Comparison of ENCODE assay signal across 17 cellular contexts in genomic region chr18:36811955-36812354, GRCh38. TPM values are rescaled to one million over a fixed set of nuclear protein-coding genes. Genes with fewer than 3 reads are reported as not detected.
DNase-seq lines count a peak whose midpoint lies in the region; ATAC-seq and TF ChIP-seq lines count a peak whose summit lies in the region.
"Had no signal": no experiment of that assay in that cellular context is flagged by ENCODE, and none has a peak within 500 bp of the region (broad histone marks: within the 10 kb centered on the region; RNA-seq: fewer than 3 reads in every experiment).

No MANE protein-coding gene starts in this region.

- peaks cover 0 to 30% (median 8%) of the 10 kb centered on the region in 3 donors for H3K4me1 ChIP-seq in gastroesophageal sphincter
- H3K4me1 ChIP-seq in subcutaneous abdominal adipose tissue (ENCODE audit: control insufficient read depth in 5 of 5, insufficient read depth in 5 of 5, low read length in 5 of 5): peaks cover 0 to 38% (median 30%) of the 10 kb centered on the region in 5 donors
- H3K4me1 ChIP-seq: Caco-2 had no signal

- DNase-seq in EH (ENCODE audit: low read depth) (peak; percentile 30), cardiac fibroblast (ENCODE audit: low read depth in 2 of 2) (peak; percentile 2 to 19), foreskin melanocyte (no peak), amniotic stem cell (lab: John Stamatoyannopoulos, UW) (no peak), SK-N-DZ (ENCODE audit: low spot score) (no peak)
- no peak for DNase-seq in activated T-cell treated with anti-CD3 and anti-CD28 coated beads, Interleukin-2, amount 50 U/mL, for 1 hour
- DNase-seq: Caco-2; CD4-positive, CD25-positive, alpha-beta regulatory T cell; NCI-H1417; NCI-H187 treated with DMSO at 0.1 percent for 48 hours; NCI-H526 treated with DMSO at 0.1 percent for 48 hours; NK-92 treated with Interleukin-12 subunit alpha and Interleukin-12 subunit beta, amount 100 ng/mL, for 24 hours; SIG-M5 had no signal

- H3K36me3 ChIP-seq in gastroesophageal sphincter (peaks cover 0 to 55% of the 10 kb centered on the region in 2 donors), subcutaneous abdominal adipose tissue (ENCODE audit: control insufficient read depth in 5 of 5, insufficient read depth in 5 of 5, low read length in 5 of 5) (peaks cover 0 to 21% (median 17%) of the 10 kb centered on the region in 5 donors)

- no peak overlapping the region for H3K4me3 ChIP-seq in cardiac fibroblast (replicated peaks in 1 of 2; ENCODE audit: low read depth in 2 of 2, low read length in 2 of 2)
- H3K4me3 ChIP-seq in gastroesophageal sphincter: no peak overlapping the region
- no peak overlapping the region for H3K4me3 ChIP-seq in subcutaneous abdominal adipose tissue (ENCODE audit: low read depth in 1 of 5, low read length in 5 of 5)

- no peak for TF ChIP-seq POLR2A in gastroesophageal sphincter (IDR thresholded peaks at IDR 0.05)

- no peaks in the 10 kb centered on the region for H3K9me3 ChIP-seq in gastroesophageal sphincter
- no peaks in the 10 kb centered on the region for H3K9me3 ChIP-seq in subcutaneous abdominal adipose tissue (ENCODE audit: control insufficient read depth in 5 of 5, low read length in 5 of 5)
- H3K9me3 ChIP-seq: Caco-2 had no signal

- H3K9ac ChIP-seq in subcutaneous abdominal adipose tissue (ENCODE audit: low read length in 5 of 5): peak overlapping the region in 4 of 5 donors; percentile 19 to 54 (median 28)

- peak; percentile 56 for ATAC-seq in gastroesophageal sphincter
- ATAC-seq: HCT116 had no signal

- H3K27me3 ChIP-seq in gastroesophageal sphincter: no peaks in the 10 kb centered on the region
- H3K27me3 ChIP-seq in subcutaneous abdominal adipose tissue (ENCODE audit: control insufficient read depth in 5 of 5, insufficient read depth in 4 of 5, low read length in 5 of 5): no peaks in the 10 kb centered on the region

- TF ChIP-seq EP300 in gastroesophageal sphincter (IDR thresholded peaks at IDR 0.05): no peak

- TF ChIP-seq CTCF in cardiac fibroblast (IDR thresholded peaks at IDR 0.05; ENCODE audit: low read depth, low read length) (no peak), gastroesophageal sphincter (IDR thresholded peaks at IDR 0.05) (no peak)

- H3K27ac ChIP-seq in gastroesophageal sphincter (peak overlapping the region; percentile 25 to 78 (median 61)), subcutaneous abdominal adipose tissue (ENCODE audit: low read depth, low read length) (peak overlapping the region; percentile 88)
- H3K27ac ChIP-seq: HL-60 had no signal

RNA-seq across cellular contexts. Expression of gene TPGS2, which starts 16.8 kb away (rescaled TPM):
- 100 to 1,000 TPM in 1 of 4 donors, 10 to 100 TPM in 3; 56.8 to 226 (median 73.4) TPM for total RNA-seq in gastroesophageal sphincter
- polyA plus RNA-seq in SK-N-DZ (2014; cell fraction: cytosol; rRNA removed): 323 and 417 TPM in 2 replicates
- 235 and 238 TPM in 2 replicates for polyA plus RNA-seq in SK-N-DZ (2014; cell fraction: nucleus; rRNA removed)

RNA-seq across cellular contexts. Expression of gene KIAA1328, which starts 17.0 kb away (rescaled TPM):
- 10 to 100 TPM; 11.3 to 26.1 (median 15.3) TPM for total RNA-seq in gastroesophageal sphincter
- 6.3 and 7.4 TPM in 2 replicates for polyA plus RNA-seq in SK-N-DZ (2014; cell fraction: cytosol; rRNA removed)
- 15.8 and 16.6 TPM in 2 replicates for polyA plus RNA-seq in SK-N-DZ (2014; cell fraction: nucleus; rRNA removed)

Comparison
In these comparisons a context has a peak if more than half of its experiments do, and no peak if none do; other contexts are left out.
1. DNase-seq: peak in EH (single experiment) and cardiac fibroblast (2 of 2); none in foreskin melanocyte (single experiment), activated T-cell treated with anti-CD3 and anti-CD28 coated beads, Interleukin-2, amount 50 U/mL, for 1 hour (single experiment), amniotic stem cell (single experiment) and SK-N-DZ (single experiment).